15 cellular contexts compared by ENCODE assay signal in the genomic region with DNA sequence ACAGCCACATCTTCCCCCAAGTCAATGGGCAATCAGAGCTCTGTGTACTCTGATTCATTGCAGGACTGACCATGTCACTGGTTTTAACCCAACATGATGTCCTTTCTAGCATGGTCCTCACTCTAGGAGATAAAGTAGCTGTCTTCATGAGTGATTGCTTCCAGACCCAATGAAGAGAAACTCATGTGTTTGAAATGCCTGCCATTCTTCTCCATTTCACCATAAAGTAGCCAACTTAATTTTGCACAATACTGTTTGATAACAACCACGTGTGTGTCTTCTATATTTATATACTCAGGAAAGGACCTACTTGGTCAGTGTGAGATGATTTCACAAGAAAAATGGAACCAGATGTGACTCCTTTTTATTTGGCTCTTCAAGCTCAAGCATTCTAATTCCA.
A peak's percentile ranks its signal among the peaks of the same experiment; 100 is the strongest.
DNase-seq lines count a peak whose midpoint lies in the region; ATAC-seq and TF ChIP-seq lines count a peak whose summit lies in the region.
"Had no signal": no experiment of that assay in that cellular context is flagged by ENCODE, and none has a peak within 500 bp of the region (broad histone marks: within the 10 kb centered on the region; RNA-seq: fewer than 3 reads in every experiment).

No MANE protein-coding gene starts in this region.

- DNase-seq in EH (ENCODE audit: low read depth) (peak; percentile 46), amniotic epithelial cell (ENCODE audit: low read depth) (peak; percentile 44), fibroblast of villous mesenchyme (ENCODE audit: low read depth) (peak; percentile 19), suprapubic skin (ENCODE audit: low spot score in 2 of 2) (no peak), HT-29 (ENCODE audit: low spot score) (no peak), NCI-H526 treated with DMSO at 0.1 percent for 48 hours (lab: John Stamatoyannopoulos, UW) (no peak)
- DNase-seq: ACHN, Caco-2, NCI-H1105, NCI-H187, NCI-H748 treated with DMSO at 0.1 percent for 48 hours had no signal

- peaks cover 4% of the 10 kb centered on the region for H3K4me1 ChIP-seq in suprapubic skin
- H3K4me1 ChIP-seq: Caco-2 had no signal

- H3K36me3 ChIP-seq in suprapubic skin = no peaks in the 10 kb centered on the region
- H3K36me3 ChIP-seq: MG63 had no signal

- no peaks in the 10 kb centered on the region for H3K27me3 ChIP-seq in suprapubic skin
- H3K27me3 ChIP-seq: MG63 had no signal

- no peak for ATAC-seq in HG02759 (IDR thresholded peaks at IDR 0.05; ENCODE audit: unreplicated experiment)
- ATAC-seq: GM23338 had no signal

- peak overlapping the region; percentile 46 for H3K27ac ChIP-seq in suprapubic skin
- H3K27ac ChIP-seq: C4-2B had no signal

- H3K9me3 ChIP-seq in suprapubic skin = no peaks in the 10 kb centered on the region
- H3K9me3 ChIP-seq: Caco-2, MG63 had no signal

- TF ChIP-seq CTCF in fibroblast of villous mesenchyme (IDR thresholded peaks at IDR 0.05; ENCODE audit: insufficient read depth, low read depth, low read length) = no peak
- no peak for TF ChIP-seq CTCF in suprapubic skin (IDR thresholded peaks at IDR 0.05)

- H3K4me3 ChIP-seq in fibroblast of villous mesenchyme (ENCODE audit: low read depth, low read length) (no peak overlapping the region), suprapubic skin (no peak overlapping the region)
- H3K4me3 ChIP-seq: GM23338, MG63 had no signal

- TF ChIP-seq EP300 in suprapubic skin (IDR thresholded peaks at IDR 0.05) = no peak

- WGBS in suprapubic skin = 67% methylated on average over 1 of the region's 1 CpG

- TF ChIP-seq POLR2A in suprapubic skin (IDR thresholded peaks at IDR 0.05) = no peak

Comparison
In these comparisons a context has a peak if more than half of its experiments do, and no peak if none do; other contexts are left out.
1. DNase-seq: peak in EH (single experiment), amniotic epithelial cell (single experiment) and fibroblast of villous mesenchyme (single experiment); none in suprapubic skin (0 of 2), HT-29 (single experiment) and NCI-H526 treated with DMSO at 0.1 percent for 48 hours (single experiment).